In the genomic region with DNA sequence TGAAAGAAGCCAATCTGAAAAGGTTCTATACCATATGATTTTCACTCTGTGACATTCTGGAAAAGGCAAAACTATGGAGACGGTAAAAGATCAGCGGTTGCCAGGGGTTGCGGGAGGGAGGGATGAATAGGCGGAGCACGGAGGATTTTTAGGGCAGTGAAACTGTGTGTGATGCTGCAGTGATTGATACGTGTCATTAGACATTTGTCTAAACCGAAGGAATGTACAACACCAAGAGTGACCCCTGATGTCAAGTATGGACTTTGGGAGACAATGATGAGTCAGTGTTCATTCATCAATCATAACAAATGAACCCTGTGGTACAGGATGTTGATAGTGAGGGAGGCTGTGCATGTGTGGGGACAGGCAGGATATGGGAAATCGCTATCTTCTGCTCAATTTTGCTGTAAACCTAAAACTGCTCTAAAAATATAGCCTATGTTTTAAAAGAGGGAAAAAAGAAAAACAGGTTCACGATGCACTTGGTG, we compare ENCODE assay signal across 9 cellular contexts. TPM values are rescaled to one million over a fixed set of nuclear protein-coding genes. Genes with fewer than 3 reads are reported as not detected.
DNase-seq lines count a peak whose midpoint lies in the region; ATAC-seq, FAIRE-seq and TF ChIP-seq lines count a peak whose summit lies in the region.
"Had no signal": no experiment of that assay in that cellular context is flagged by ENCODE, and none has a peak within 500 bp of the region (broad histone marks: within the 10 kb centered on the region; RNA-seq: fewer than 3 reads in every experiment).

No MANE protein-coding gene starts in this region.

- no peak overlapping the region for H3K4me2 ChIP-seq in trophoblast cell (ENCODE audit: low read length)

- H3K9me3 ChIP-seq in RWPE2 (ENCODE audit: severe bottlenecking) (no peaks in the 10 kb centered on the region), esophagus muscularis mucosa (no peaks in the 10 kb centered on the region), trophoblast cell (ENCODE audit: insufficient read depth, low read depth, low read length) (no peaks in the 10 kb centered on the region)

- no peak overlapping the region for H3K18ac ChIP-seq in trophoblast cell (ENCODE audit: low read length)

- no peak overlapping the region for H3K14ac ChIP-seq in trophoblast cell (ENCODE audit: low read length)

- H3K27me3 ChIP-seq in RWPE2 (ENCODE audit: insufficient read depth, poor library complexity, severe bottlenecking) (no peaks in the 10 kb centered on the region), esophagus muscularis mucosa (no peaks in the 10 kb centered on the region), trophoblast cell (ENCODE audit: insufficient read depth, low read length) (no peaks in the 10 kb centered on the region)

- H3K79me1 ChIP-seq in trophoblast cell (ENCODE audit: low read length): peaks cover 3% of the 10 kb centered on the region

- no peak overlapping the region for H3K23ac ChIP-seq in trophoblast cell (ENCODE audit: low read length)

- peaks cover 27% of the 10 kb centered on the region for H3K36me3 ChIP-seq in RWPE2 (ENCODE audit: low read depth)
- H3K36me3 ChIP-seq in esophagus muscularis mucosa: peaks cover 0 to 2% (median 0%) of the 10 kb centered on the region in 4 donors
- peaks cover 0 to 2% of the 10 kb centered on the region in 2 experiments for H3K36me3 ChIP-seq in trophoblast cell (ENCODE audit: control insufficient read depth in 1 of 2, insufficient read depth in 2 of 2, low read length in 2 of 2)

- H3K27ac ChIP-seq in RWPE2 (ENCODE audit: poor library complexity, severe bottlenecking): peak overlapping the region; percentile 99
- peak overlapping the region; percentile 95 to 97 (median 96) for H3K27ac ChIP-seq in esophagus muscularis mucosa (replicated peaks in 1 of 4)
- no peak overlapping the region for H3K27ac ChIP-seq in trophoblast cell (ENCODE audit: low read depth, low read length)

- intact Hi-C loops in esophagus muscularis mucosa (cut with DNase I): loop anchor here (2.0 to 10.0 kb wide), 3 partner anchors 34 to 154 kb away; no protein-coding TSS in a partner anchor

- H3K4me1 ChIP-seq in RWPE2 (ENCODE audit: insufficient read depth, poor library complexity, severe bottlenecking): peaks cover 72% of the 10 kb centered on the region
- H3K4me1 ChIP-seq in esophagus muscularis mucosa: peaks cover 82 to 94% (median 92%) of the 10 kb centered on the region in 4 donors
- peaks cover 10 to 15% of the 10 kb centered on the region in 2 experiments for H3K4me1 ChIP-seq in trophoblast cell (ENCODE audit: control insufficient read depth in 1 of 2, insufficient read depth in 2 of 2, low read length in 2 of 2)

- no peak overlapping the region for H4K91ac ChIP-seq in trophoblast cell (ENCODE audit: low read depth, low read length)

- H2BK120ac ChIP-seq in trophoblast cell (ENCODE audit: insufficient read depth, low read length, poor library complexity): no peak overlapping the region

- H3K9ac ChIP-seq in trophoblast cell (ENCODE audit: low read length): no peak overlapping the region

- 69% methylated on average over 9 of the region's 9 CpGs for WGBS in esophagus muscularis mucosa
- WGBS in trophoblast cell (ENCODE audit: extremely low coverage, insufficient coverage, insufficient read length): no CpG with 5 or more reads among the region's 9 CpGs

- TF ChIP-seq POLR2A in esophagus muscularis mucosa (IDR thresholded peaks at IDR 0.05; ENCODE audit: low read depth): no peak

- DNase-seq in AG10803 (ENCODE audit: low read depth) (peak; percentile 60), RWPE2 (ENCODE audit: low spot score) (no peak), esophagus muscularis mucosa (ENCODE audit: extremely low spot score) (no peak), trophoblast cell (no peak), NCI-H446 (lab: John Stamatoyannopoulos, UW) (no peak), globus pallidus (ENCODE audit: low spot score) (no peak), GM19239 (ENCODE audit: insufficient read length, low spot score) (no peak)
- DNase-seq: NCI-H1105 had no signal

- 0 out of 2 replicates have a peak overlapping the region, but pooled peaks have one; percentile 12 for H3K4me3 ChIP-seq in AG10803 (ENCODE audit: low read length)
- no peak overlapping the region for H3K4me3 ChIP-seq in RWPE2 (ENCODE audit: severe bottlenecking)
- peak overlapping the region in 1 of 4 donors; percentile 29 for H3K4me3 ChIP-seq in esophagus muscularis mucosa
- H3K4me3 ChIP-seq in trophoblast cell (ENCODE audit: low read depth, low read length): no peak overlapping the region

- TF ChIP-seq CTCF in AG10803 (conservative IDR thresholded peaks at IDR 0.05; ENCODE audit: low read length) (no peak), RWPE2 (IDR thresholded peaks at IDR 0.05; ENCODE audit: poor library complexity, severe bottlenecking) (no peak), esophagus muscularis mucosa (IDR thresholded peaks at IDR 0.05) (no peak)

- no peak for TF ChIP-seq EP300 in esophagus muscularis mucosa (IDR thresholded peaks at IDR 0.05)

- H4K8ac ChIP-seq in trophoblast cell (ENCODE audit: low read depth, low read length): no peak overlapping the region

- no peak overlapping the region for H3K4ac ChIP-seq in trophoblast cell (ENCODE audit: low read depth, low read length)

- no peak overlapping the region for H4K12ac ChIP-seq in trophoblast cell (ENCODE audit: low read depth, low read length)

- H3K79me2 ChIP-seq in trophoblast cell (ENCODE audit: control insufficient read depth, insufficient read depth, low read length, poor library complexity): no peaks in the 10 kb centered on the region

- ATAC-seq in RWPE2 (ENCODE audit: low read depth) (peak; percentile 58), HG03095 (IDR thresholded peaks at IDR 0.05; ENCODE audit: unreplicated experiment) (no peak)

- no peak overlapping the region for H2BK12ac ChIP-seq in trophoblast cell (ENCODE audit: low read length)

- no peak for FAIRE-seq in GM19239 (lab: Jason Lieb, UNC)

- H2AK5ac ChIP-seq in trophoblast cell (ENCODE audit: low read length): no peak overlapping the region

- no peak overlapping the region for H2BK5ac ChIP-seq in trophoblast cell (ENCODE audit: low read depth, low read length, poor library complexity)

- H2AFZ ChIP-seq in trophoblast cell (ENCODE audit: insufficient read depth, low read length, poor library complexity): peak overlapping the region; percentile 14

RNA-seq across cellular contexts. Expression of a gene that starts 34.4 kb away (rescaled TPM):
- 100 to 1,000 TPM; 105 to 161 (median 145) TPM for total RNA-seq in esophagus muscularis mucosa
- polyA plus RNA-seq in trophoblast cell (2013): 53.9 and 54.4 TPM in 2 replicates
